In the genomic region with DNA sequence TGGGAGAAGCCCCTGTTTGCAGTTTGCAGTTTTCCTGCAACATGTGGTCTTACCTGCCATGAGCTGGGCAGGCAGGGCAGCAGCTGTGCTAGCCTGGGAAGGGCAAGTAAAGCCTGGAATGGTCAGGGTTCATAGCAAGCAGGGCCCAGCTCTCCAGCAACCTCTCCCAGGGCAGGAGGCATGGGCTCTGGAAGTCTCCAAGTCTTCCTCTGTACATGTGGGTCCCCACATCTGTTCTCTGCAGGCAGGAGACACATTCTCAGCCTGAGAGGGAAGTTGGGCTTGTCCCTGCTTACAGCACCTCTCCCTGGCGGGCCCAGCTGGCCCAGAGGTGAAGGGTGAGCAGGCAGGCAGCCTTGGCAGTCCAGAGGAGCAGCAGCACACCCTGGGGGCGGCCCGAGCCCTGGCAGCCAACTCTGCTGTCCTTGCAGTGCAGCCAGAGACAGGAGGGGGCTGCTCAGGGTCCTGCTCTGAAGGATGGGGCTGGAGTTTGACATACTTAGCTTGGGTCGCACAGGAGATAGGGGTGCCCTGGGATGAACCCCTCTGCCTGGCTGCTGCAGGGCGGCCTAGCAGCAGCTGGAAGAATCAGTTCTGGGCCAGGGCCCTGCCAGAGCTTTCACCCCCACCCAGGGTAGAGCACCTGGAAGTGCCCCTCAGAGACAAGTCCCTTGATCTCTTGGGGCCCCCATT, we compare ENCODE assay signal across 1 cellular context.
TF ChIP-seq lines count a peak whose summit lies in the region.

No MANE protein-coding gene starts in this region.

TF ChIP-seq in HepG2, 621 proteins besides CTCF, POLR2A, EP300 and RAD21 (continued from another document and continues in another):
- TF ChIP-seq, protein P1, sequence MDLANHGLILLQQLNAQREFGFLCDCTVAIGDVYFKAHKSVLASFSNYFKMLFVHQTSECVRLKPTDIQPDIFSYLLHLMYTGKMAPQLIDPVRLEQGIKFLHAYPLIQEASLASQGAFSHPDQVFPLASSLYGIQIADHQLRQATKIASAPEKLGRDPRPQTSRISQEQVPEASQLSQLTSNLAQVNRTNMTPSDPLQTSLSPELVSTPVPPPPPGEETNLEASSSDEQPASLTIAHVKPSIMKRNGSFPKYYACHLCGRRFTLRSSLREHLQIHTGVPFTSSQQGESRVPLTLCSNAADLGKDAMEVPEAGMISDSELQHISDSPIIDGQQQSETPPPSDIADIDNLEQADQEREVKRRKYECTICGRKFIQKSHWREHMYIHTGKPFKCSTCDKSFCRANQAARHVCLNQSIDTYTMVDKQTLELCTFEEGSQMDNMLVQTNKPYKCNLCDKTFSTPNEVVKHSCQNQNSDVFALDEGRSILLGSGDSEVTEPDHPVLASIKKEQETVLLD (CRISPR knock-in tag; IDR thresholded peaks at IDR 0.05; ENCODE audit: low read depth) = no peak
- TF ChIP-seq NR2F6 (IDR thresholded peaks at IDR 0.05) = peak; percentile 90
- TF ChIP-seq NR2F6 (CRISPR knock-in tag; IDR thresholded peaks at IDR 0.05) = peak; percentile 95
- TF ChIP-seq HNRNPK (IDR thresholded peaks at IDR 0.05; ENCODE audit: low read depth, low read length, poor library complexity, severe bottlenecking) = no peak
- TF ChIP-seq ZNF207 (IDR thresholded peaks at IDR 0.05; ENCODE audit: borderline replicate concordance) = no peak
- TF ChIP-seq NR2F2 (IDR thresholded peaks at IDR 0.05; ENCODE audit: borderline replicate concordance, low read depth) = peak; percentile 83; the same call in 1 of the 2 replicates
- TF ChIP-seq, protein P2, sequence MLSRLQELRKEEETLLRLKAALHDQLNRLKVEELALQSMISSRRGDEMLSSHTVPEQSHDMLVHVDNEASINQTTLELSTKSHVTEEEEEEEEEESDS (CRISPR knock-in tag; IDR thresholded peaks at IDR 0.05; ENCODE audit: borderline replicate concordance) = no peak
- TF ChIP-seq ATAD3A (CRISPR knock-in tag; IDR thresholded peaks at IDR 0.05) = no peak
- 0 out of 2 replicates have a peak, but pooled peaks have one; percentile 75 for TF ChIP-seq ZNF619 (CRISPR knock-in tag; IDR thresholded peaks at IDR 0.05)
- peak; percentile 43; the same call in 1 of the 2 replicates for TF ChIP-seq ZFP36L1 (CRISPR knock-in tag; IDR thresholded peaks at IDR 0.05)
- TF ChIP-seq SSRP1 (CRISPR knock-in tag; IDR thresholded peaks at IDR 0.05) = no peak
- TF ChIP-seq SYNCRIP (IDR thresholded peaks at IDR 0.05; ENCODE audit: insufficient read depth, low read depth, low read length) = no peak
- TF ChIP-seq ZNF563 (CRISPR knock-in tag; IDR thresholded peaks at IDR 0.05) = no peak
- TF ChIP-seq ZNF432 (CRISPR knock-in tag; IDR thresholded peaks at IDR 0.05; ENCODE audit: borderline replicate concordance) = no peak
- no peak for TF ChIP-seq FOXP1 (IDR thresholded peaks at IDR 0.05)
- no peak for TF ChIP-seq FOXP1 (CRISPR knock-in tag; IDR thresholded peaks at IDR 0.05)
- TF ChIP-seq, protein P3, sequence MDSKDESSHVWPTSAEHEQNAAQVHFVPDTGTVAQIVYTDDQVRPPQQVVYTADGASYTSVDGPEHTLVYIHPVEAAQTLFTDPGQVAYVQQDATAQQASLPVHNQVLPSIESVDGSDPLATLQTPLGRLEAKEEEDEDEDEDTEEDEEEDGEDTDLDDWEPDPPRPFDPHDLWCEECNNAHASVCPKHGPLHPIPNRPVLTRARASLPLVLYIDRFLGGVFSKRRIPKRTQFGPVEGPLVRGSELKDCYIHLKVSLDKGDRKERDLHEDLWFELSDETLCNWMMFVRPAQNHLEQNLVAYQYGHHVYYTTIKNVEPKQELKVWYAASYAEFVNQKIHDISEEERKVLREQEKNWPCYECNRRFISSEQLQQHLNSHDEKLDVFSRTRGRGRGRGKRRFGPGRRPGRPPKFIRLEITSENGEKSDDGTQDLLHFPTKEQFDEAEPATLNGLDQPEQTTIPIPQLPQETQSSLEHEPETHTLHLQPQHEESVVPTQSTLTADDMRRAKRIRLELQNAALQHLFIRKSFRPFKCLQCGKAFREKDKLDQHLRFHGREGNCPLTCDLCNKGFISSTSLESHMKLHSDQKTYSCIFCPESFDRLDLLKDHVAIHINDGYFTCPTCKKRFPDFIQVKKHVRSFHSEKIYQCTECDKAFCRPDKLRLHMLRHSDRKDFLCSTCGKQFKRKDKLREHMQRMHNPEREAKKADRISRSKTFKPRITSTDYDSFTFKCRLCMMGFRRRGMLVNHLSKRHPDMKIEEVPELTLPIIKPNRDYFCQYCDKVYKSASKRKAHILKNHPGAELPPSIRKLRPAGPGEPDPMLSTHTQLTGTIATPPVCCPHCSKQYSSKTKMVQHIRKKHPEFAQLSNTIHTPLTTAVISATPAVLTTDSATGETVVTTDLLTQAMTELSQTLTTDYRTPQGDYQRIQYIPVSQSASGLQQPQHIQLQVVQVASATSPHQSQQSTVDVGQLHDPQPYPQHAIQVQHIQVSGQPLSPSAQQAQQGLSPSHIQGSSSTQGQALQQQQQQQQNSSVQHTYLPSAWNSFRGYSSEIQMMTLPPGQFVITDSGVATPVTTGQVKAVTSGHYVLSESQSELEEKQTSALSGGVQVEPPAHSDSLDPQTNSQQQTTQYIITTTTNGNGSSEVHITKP (CRISPR knock-in tag; IDR thresholded peaks at IDR 0.05; ENCODE audit: low read depth) = 0 out of 2 replicates have a peak, but pooled peaks have one; percentile 63
- TF ChIP-seq ZNF350 (CRISPR knock-in tag; IDR thresholded peaks at IDR 0.05; ENCODE audit: borderline replicate concordance, low read depth) = peak; percentile 66; the same call in 1 of the 2 replicates
- TF ChIP-seq ZNF205 (CRISPR knock-in tag; IDR thresholded peaks at IDR 0.05) = peak; percentile 86
- TF ChIP-seq, protein P4, sequence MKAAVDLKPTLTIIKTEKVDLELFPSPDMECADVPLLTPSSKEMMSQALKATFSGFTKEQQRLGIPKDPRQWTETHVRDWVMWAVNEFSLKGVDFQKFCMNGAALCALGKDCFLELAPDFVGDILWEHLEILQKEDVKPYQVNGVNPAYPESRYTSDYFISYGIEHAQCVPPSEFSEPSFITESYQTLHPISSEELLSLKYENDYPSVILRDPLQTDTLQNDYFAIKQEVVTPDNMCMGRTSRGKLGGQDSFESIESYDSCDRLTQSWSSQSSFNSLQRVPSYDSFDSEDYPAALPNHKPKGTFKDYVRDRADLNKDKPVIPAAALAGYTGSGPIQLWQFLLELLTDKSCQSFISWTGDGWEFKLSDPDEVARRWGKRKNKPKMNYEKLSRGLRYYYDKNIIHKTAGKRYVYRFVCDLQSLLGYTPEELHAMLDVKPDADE (CRISPR knock-in tag; IDR thresholded peaks at IDR 0.05) = no peak
- TF ChIP-seq ZNF264 (CRISPR knock-in tag; IDR thresholded peaks at IDR 0.05) = no peak
- TF ChIP-seq SMAD1 (CRISPR knock-in tag; IDR thresholded peaks at IDR 0.05; ENCODE audit: borderline replicate concordance, low read depth) = peak; percentile 84; the same call in 1 of the 2 replicates
- TF ChIP-seq ZNF34 (CRISPR knock-in tag; IDR thresholded peaks at IDR 0.05; ENCODE audit: borderline replicate concordance) = no peak
- TF ChIP-seq, protein P5, sequence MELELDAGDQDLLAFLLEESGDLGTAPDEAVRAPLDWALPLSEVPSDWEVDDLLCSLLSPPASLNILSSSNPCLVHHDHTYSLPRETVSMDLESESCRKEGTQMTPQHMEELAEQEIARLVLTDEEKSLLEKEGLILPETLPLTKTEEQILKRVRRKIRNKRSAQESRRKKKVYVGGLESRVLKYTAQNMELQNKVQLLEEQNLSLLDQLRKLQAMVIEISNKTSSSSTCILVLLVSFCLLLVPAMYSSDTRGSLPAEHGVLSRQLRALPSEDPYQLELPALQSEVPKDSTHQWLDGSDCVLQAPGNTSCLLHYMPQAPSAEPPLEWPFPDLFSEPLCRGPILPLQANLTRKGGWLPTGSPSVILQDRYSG (CRISPR knock-in tag; IDR thresholded peaks at IDR 0.05) = no peak
- TF ChIP-seq, protein P6, sequence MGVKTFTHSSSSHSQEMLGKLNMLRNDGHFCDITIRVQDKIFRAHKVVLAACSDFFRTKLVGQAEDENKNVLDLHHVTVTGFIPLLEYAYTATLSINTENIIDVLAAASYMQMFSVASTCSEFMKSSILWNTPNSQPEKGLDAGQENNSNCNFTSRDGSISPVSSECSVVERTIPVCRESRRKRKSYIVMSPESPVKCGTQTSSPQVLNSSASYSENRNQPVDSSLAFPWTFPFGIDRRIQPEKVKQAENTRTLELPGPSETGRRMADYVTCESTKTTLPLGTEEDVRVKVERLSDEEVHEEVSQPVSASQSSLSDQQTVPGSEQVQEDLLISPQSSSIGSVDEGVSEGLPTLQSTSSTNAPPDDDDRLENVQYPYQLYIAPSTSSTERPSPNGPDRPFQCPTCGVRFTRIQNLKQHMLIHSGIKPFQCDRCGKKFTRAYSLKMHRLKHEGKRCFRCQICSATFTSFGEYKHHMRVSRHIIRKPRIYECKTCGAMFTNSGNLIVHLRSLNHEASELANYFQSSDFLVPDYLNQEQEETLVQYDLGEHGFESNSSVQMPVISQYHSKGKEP (CRISPR knock-in tag; IDR thresholded peaks at IDR 0.05) = no peak
- TF ChIP-seq, protein P7, sequence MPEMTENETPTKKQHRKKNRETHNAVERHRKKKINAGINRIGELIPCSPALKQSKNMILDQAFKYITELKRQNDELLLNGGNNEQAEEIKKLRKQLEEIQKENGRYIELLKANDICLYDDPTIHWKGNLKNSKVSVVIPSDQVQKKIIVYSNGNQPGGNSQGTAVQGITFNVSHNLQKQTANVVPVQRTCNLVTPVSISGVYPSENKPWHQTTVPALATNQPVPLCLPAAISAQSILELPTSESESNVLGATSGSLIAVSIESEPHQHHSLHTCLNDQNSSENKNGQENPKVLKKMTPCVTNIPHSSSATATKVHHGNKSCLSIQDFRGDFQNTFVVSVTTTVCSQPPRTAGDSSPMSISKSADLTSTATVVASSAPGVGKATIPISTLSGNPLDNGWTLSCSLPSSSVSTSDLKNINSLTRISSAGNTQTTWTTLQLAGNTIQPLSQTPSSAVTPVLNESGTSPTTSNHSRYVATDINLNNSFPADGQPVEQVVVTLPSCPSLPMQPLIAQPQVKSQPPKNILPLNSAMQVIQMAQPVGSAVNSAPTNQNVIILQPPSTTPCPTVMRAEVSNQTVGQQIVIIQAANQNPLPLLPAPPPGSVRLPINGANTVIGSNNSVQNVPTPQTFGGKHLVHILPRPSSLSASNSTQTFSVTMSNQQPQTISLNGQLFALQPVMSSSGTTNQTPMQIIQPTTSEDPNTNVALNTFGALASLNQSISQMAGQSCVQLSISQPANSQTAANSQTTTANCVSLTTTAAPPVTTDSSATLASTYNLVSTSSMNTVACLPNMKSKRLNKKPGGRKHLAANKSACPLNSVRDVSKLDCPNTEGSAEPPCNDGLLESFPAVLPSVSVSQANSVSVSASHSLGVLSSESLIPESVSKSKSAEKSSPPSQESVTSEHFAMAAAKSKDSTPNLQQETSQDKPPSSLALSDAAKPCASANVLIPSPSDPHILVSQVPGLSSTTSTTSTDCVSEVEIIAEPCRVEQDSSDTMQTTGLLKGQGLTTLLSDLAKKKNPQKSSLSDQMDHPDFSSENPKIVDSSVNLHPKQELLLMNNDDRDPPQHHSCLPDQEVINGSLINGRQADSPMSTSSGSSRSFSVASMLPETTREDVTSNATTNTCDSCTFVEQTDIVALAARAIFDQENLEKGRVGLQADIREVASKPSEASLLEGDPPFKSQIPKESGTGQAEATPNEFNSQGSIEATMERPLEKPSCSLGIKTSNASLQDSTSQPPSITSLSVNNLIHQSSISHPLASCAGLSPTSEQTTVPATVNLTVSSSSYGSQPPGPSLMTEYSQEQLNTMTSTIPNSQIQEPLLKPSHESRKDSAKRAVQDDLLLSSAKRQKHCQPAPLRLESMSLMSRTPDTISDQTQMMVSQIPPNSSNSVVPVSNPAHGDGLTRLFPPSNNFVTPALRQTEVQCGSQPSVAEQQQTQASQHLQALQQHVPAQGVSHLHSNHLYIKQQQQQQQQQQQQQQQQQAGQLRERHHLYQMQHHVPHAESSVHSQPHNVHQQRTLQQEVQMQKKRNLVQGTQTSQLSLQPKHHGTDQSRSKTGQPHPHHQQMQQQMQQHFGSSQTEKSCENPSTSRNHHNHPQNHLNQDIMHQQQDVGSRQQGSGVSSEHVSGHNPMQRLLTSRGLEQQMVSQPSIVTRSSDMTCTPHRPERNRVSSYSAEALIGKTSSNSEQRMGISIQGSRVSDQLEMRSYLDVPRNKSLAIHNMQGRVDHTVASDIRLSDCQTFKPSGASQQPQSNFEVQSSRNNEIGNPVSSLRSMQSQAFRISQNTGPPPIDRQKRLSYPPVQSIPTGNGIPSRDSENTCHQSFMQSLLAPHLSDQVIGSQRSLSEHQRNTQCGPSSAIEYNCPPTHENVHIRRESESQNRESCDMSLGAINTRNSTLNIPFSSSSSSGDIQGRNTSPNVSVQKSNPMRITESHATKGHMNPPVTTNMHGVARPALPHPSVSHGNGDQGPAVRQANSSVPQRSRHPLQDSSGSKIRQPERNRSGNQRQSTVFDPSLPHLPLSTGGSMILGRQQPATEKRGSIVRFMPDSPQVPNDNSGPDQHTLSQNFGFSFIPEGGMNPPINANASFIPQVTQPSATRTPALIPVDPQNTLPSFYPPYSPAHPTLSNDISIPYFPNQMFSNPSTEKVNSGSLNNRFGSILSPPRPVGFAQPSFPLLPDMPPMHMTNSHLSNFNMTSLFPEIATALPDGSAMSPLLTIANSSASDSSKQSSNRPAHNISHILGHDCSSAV (CRISPR knock-in tag; IDR thresholded peaks at IDR 0.05; ENCODE audit: borderline replicate concordance) = no peak
- TF ChIP-seq NFKB2 (CRISPR knock-in tag; IDR thresholded peaks at IDR 0.05; ENCODE audit: borderline replicate concordance) = peak; percentile 90; the same call in 1 of the 2 replicates
- TF ChIP-seq, protein P8, sequence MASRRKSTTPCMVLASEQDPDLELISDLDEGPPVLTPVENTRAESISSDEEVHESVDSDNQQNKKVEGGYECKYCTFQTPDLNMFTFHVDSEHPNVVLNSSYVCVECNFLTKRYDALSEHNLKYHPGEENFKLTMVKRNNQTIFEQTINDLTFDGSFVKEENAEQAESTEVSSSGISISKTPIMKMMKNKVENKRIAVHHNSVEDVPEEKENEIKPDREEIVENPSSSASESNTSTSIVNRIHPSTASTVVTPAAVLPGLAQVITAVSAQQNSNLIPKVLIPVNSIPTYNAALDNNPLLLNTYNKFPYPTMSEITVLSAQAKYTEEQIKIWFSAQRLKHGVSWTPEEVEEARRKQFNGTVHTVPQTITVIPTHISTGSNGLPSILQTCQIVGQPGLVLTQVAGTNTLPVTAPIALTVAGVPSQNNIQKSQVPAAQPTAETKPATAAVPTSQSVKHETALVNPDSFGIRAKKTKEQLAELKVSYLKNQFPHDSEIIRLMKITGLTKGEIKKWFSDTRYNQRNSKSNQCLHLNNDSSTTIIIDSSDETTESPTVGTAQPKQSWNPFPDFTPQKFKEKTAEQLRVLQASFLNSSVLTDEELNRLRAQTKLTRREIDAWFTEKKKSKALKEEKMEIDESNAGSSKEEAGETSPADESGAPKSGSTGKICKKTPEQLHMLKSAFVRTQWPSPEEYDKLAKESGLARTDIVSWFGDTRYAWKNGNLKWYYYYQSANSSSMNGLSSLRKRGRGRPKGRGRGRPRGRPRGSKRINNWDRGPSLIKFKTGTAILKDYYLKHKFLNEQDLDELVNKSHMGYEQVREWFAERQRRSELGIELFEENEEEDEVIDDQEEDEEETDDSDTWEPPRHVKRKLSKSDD (CRISPR knock-in tag; IDR thresholded peaks at IDR 0.05; ENCODE audit: low read depth) = peak; percentile 55; the same call in 1 of the 2 replicates
- no peak; the same call in 1 of the 2 replicates for TF ChIP-seq ZNF782 (CRISPR knock-in tag; IDR thresholded peaks at IDR 0.05; ENCODE audit: borderline replicate concordance)
- no peak for TF ChIP-seq ATF1 (CRISPR knock-in tag; IDR thresholded peaks at IDR 0.05)
- TF ChIP-seq HOXA7 (CRISPR knock-in tag; IDR thresholded peaks at IDR 0.05) = no peak
